ENCODE assay signal across 16 cellular contexts in genomic region chr18:73768043-73768442, GRCh38.
A peak's percentile ranks its signal among the peaks of the same experiment; 100 is the strongest.
DNase-seq lines count a peak whose midpoint lies in the region; ATAC-seq, FAIRE-seq and TF ChIP-seq lines count a peak whose summit lies in the region.
"Had no signal": no experiment of that assay in that cellular context is flagged by ENCODE, and none has a peak within 500 bp of the region (broad histone marks: within the 10 kb centered on the region; RNA-seq: fewer than 3 reads in every experiment).

No MANE protein-coding gene starts in this region.

- no peak for TF ChIP-seq CTCF in IMR-90 (conservative IDR thresholded peaks at IDR 0.05; ENCODE audit: low read depth, low read length)
- no peak for TF ChIP-seq CTCF in H1 (IDR thresholded peaks at IDR 0.05; ENCODE audit: control extremely low read depth in 1 of 3, insufficient read depth in 1 of 3, low read depth in 1 of 3, low read length in 3 of 3)
- no peak for TF ChIP-seq CTCF in MM.1S (IDR thresholded peaks at IDR 0.05; ENCODE audit: low read length)

- H4K8ac ChIP-seq in IMR-90 (ENCODE audit: low read depth in 2 of 2, low read length in 2 of 2) (no peak overlapping the region), H1 (ENCODE audit: extremely low read depth, insufficient read depth, low read length) (no peak overlapping the region)

- no peak overlapping the region for H2BK12ac ChIP-seq in H1 (ENCODE audit: low read depth, low read length)

- no peak overlapping the region for H3K23ac ChIP-seq in IMR-90 (ENCODE audit: low read depth, low read length)
- no peak overlapping the region for H3K23ac ChIP-seq in H1 (ENCODE audit: insufficient read length)

- TF ChIP-seq EP300 in H1 (IDR thresholded peaks at IDR 0.05; ENCODE audit: borderline replicate concordance in 1 of 2, low read depth in 2 of 2, low read length in 2 of 2): no peak

- no peak overlapping the region for H3K4me3 ChIP-seq in IMR-90 (ENCODE audit: insufficient read depth, low read depth, low read length)
- no peak overlapping the region for H3K4me3 ChIP-seq in H1 (ENCODE audit: extremely low read depth in 1 of 4, insufficient read depth in 2 of 4, low read depth in 3 of 4, low read length in 4 of 4)
- H3K4me3 ChIP-seq in MM.1S (ENCODE audit: low read length): no peak overlapping the region
- H3K4me3 ChIP-seq: SJCRH30 had no signal

- H3K9me1 ChIP-seq in IMR-90 (ENCODE audit: insufficient read depth, low read length): no peaks in the 10 kb centered on the region

- H4K5ac ChIP-seq in IMR-90 (ENCODE audit: low read depth, low read length) (no peak overlapping the region), H1 (ENCODE audit: insufficient read length, low read depth, low read length) (no peak overlapping the region)

- no peak overlapping the region; the same call in 1 of the 2 replicates for H2BK120ac ChIP-seq in IMR-90 (ENCODE audit: low read depth, low read length)
- no peak overlapping the region for H2BK120ac ChIP-seq in H1 (replicated peaks; ENCODE audit: low read depth, low read length)

- no peaks in the 10 kb centered on the region for H3K9me2 ChIP-seq in MM.1S (replicated peaks; ENCODE audit: insufficient read depth, low read length)

- intact Hi-C loops in IMR-90 (cut with micrococcal nuclease): no loop called here

- dilution Hi-C loops in IMR-90 (cut with HindIII; ENCODE audit: low sequenced_read_pairs, unreplicated experiment): no loop called here

- CTCF ChIA-PET in IMR-90 (lab: Yijun Ruan, JAX): no interaction called here
- CTCF ChIA-PET in H1 (lab: Charles Lee; ENCODE audit: partially characterized antibody): interaction anchor here (0.9 kb wide), 1 partner anchor 11 kb away, joined by 3 read pairs; no protein-coding TSS in a partner anchor

- H3K27me3 ChIP-seq in IMR-90 (ENCODE audit: control insufficient read depth, insufficient read depth, low read length): no peaks in the 10 kb centered on the region
- no peaks in the 10 kb centered on the region for H3K27me3 ChIP-seq in H1 (replicated peaks in 1 of 4; ENCODE audit: control insufficient read depth in 3 of 4, extremely low read depth in 1 of 4, insufficient read depth in 3 of 4, low read length in 3 of 4)
- H3K27me3 ChIP-seq in MM.1S (replicated peaks; ENCODE audit: insufficient read depth, low read length): no peaks in the 10 kb centered on the region
- H3K27me3 ChIP-seq: SJCRH30 had no signal

- no peak overlapping the region for H2AK9ac ChIP-seq in IMR-90 (replicated peaks; ENCODE audit: low read depth, low read length, poor library complexity)

- no peaks in the 10 kb centered on the region for H3K79me1 ChIP-seq in IMR-90 (ENCODE audit: low read depth in 1 of 2, low read length in 2 of 2)
- H3K79me1 ChIP-seq in H1 (ENCODE audit: low read depth, low read length): no peaks in the 10 kb centered on the region

- H3K56ac ChIP-seq in IMR-90 (ENCODE audit: extremely low read depth, insufficient read depth, low read length) (no peak overlapping the region), H1 (replicated peaks; ENCODE audit: insufficient read length, low read depth, low read length) (no peak overlapping the region)

- H3K79me2 ChIP-seq in H1 (ENCODE audit: control insufficient read depth in 1 of 2, insufficient read depth in 2 of 2, low read length in 2 of 2) (no peaks in the 10 kb centered on the region), MM.1S (ENCODE audit: low read length) (no peaks in the 10 kb centered on the region)

- no peak for TF ChIP-seq POLR2A in IMR-90 (IDR thresholded peaks at IDR 0.05; ENCODE audit: low read depth, low read length)
- TF ChIP-seq POLR2A in H1 (IDR thresholded peaks at IDR 0.05; ENCODE audit: control extremely low read depth in 1 of 2, low read depth in 2 of 2, low read length in 2 of 2): no peak

- H3F3A ChIP-seq in MM.1S (ENCODE audit: insufficient read depth, low read length): no peaks in the 10 kb centered on the region

- POLR2A ChIA-PET in IMR-90 (lab: Charles Lee; ENCODE audit: unreplicated experiment): no interaction called here
- POLR2A ChIA-PET in H1 (lab: Charles Lee; ENCODE audit: partially characterized antibody): no interaction called here

- no peak for FAIRE-seq in H1 (lab: Jason Lieb, UNC)
- FAIRE-seq: RCC 7860 had no signal

- H2BK20ac ChIP-seq in IMR-90 (ENCODE audit: low read depth, low read length) (no peak overlapping the region), H1 (ENCODE audit: low read length) (no peak overlapping the region)

- BruUV-seq in IMR-90 (replicated peaks; lab: Mats Ljungman, UMichigan): no TSS peak

- in situ Hi-C loops in IMR-90 (cut with MboI; ENCODE audit: low sequenced_read_pairs): no loop called here

- no peak overlapping the region for H3K14ac ChIP-seq in IMR-90 (replicated peaks; ENCODE audit: low read depth, low read length)
- H3K14ac ChIP-seq in H1 (ENCODE audit: insufficient read length): no peak overlapping the region

- H4K20me1 ChIP-seq in IMR-90 (ENCODE audit: insufficient read depth, low read length) (no peaks in the 10 kb centered on the region), H1 (replicated peaks in 1 of 2; ENCODE audit: control insufficient read depth in 1 of 2, insufficient read depth in 2 of 2, low read length in 2 of 2) (no peaks in the 10 kb centered on the region), MM.1S (ENCODE audit: insufficient read depth, low read length) (no peaks in the 10 kb centered on the region)

- H2AK5ac ChIP-seq in IMR-90 (ENCODE audit: low read depth, low read length): no peak overlapping the region
- H2AK5ac ChIP-seq in H1 (ENCODE audit: low read depth, low read length): no peak overlapping the region

- H4K91ac ChIP-seq in IMR-90 (ENCODE audit: insufficient read depth, low read depth, low read length) (0 out of 2 replicates have a peak overlapping the region, but pooled peaks have one; percentile 25), H1 (replicated peaks; ENCODE audit: insufficient read length, low read length) (no peak overlapping the region)

- H3K4ac ChIP-seq in IMR-90 (ENCODE audit: low read depth, low read length): no peak overlapping the region
- no peak overlapping the region for H3K4ac ChIP-seq in H1 (replicated peaks; ENCODE audit: insufficient read length, low read depth, low read length)

- no peaks in the 10 kb centered on the region for H3K36me3 ChIP-seq in IMR-90 (ENCODE audit: control insufficient read depth, insufficient read depth, low read length)
- no peaks in the 10 kb centered on the region for H3K36me3 ChIP-seq in H1 (ENCODE audit: control insufficient read depth in 2 of 4, insufficient read depth in 4 of 4, low read length in 3 of 4)
- H3K36me3 ChIP-seq in MM.1S (replicated peaks; ENCODE audit: insufficient read depth, low read length): no peaks in the 10 kb centered on the region
- H3K36me3 ChIP-seq: SJCRH30 had no signal

- H3K9ac ChIP-seq in IMR-90 (ENCODE audit: low read depth, low read length) (no peak overlapping the region), H1 (replicated peaks in 1 of 4; ENCODE audit: extremely low read depth in 1 of 4, low read depth in 3 of 4, low read length in 3 of 4) (no peak overlapping the region), MM.1S (ENCODE audit: low read length) (no peak overlapping the region)

- H3K27ac ChIP-seq in IMR-90 (ENCODE audit: insufficient read depth, low read length): no peak overlapping the region
- H3K27ac ChIP-seq in H1 (ENCODE audit: low read depth, low read length): no peak overlapping the region
- no peak overlapping the region for H3K27ac ChIP-seq in MM.1S (ENCODE audit: low read length)
- H3K27ac ChIP-seq: SJCRH30, VCaP had no signal

- WGBS in IMR-90 (ENCODE audit: extremely low coverage in 2 of 2, insufficient read length in 1 of 2), 2 experiments: 54% methylated on average over 2 of the region's 6 CpGs; no CpG with 5 or more reads in 1 of the 2 experiments
- 94% methylated on average over 6 of the region's 6 CpGs; no CpG with 5 or more reads in 1 of the 2 experiments for WGBS in H1 (ENCODE audit: extremely low coverage in 1 of 2, insufficient coverage in 1 of 2, insufficient read length in 1 of 2, insufficient replicate concordance in 2 of 2, low coverage in 1 of 2, low lambda C conversion rate in 2 of 2, missing lambda C conversion rate in 1 of 2), 2 experiments

- ATAC-seq in IMR-90 (ENCODE audit: low read depth) (no peak), GM18502 (IDR thresholded peaks at IDR 0.05; ENCODE audit: poor library complexity, unreplicated experiment) (no peak)

- no peaks in the 10 kb centered on the region for H3K23me2 ChIP-seq in H1 (ENCODE audit: low read depth, low read length)

- H2BK15ac ChIP-seq in IMR-90 (ENCODE audit: low read depth, low read length): no peak overlapping the region; the same call in 2 of the 3 replicates
- no peak overlapping the region for H2BK15ac ChIP-seq in H1 (ENCODE audit: low read length)

- no peaks in the 10 kb centered on the region for H3K9me3 ChIP-seq in IMR-90 (ENCODE audit: control insufficient read depth, insufficient read depth, low read length)
- H3K9me3 ChIP-seq in H1 (ENCODE audit: insufficient read depth in 2 of 2, low read depth in 1 of 2, low read length in 1 of 2): no peaks in the 10 kb centered on the region
- H3K9me3 ChIP-seq in MM.1S (replicated peaks; ENCODE audit: insufficient read depth, low read length): no peaks in the 10 kb centered on the region
- H3K9me3 ChIP-seq: Caco-2, SJCRH30 had no signal

- TF ChIP-seq RAD21 in IMR-90 (IDR thresholded peaks at IDR 0.05; ENCODE audit: low read length) (no peak), H1 (IDR thresholded peaks at IDR 0.05 in 1 of 2, conservative IDR thresholded peaks at IDR 0.05 in 1 of 2; ENCODE audit: low read depth in 2 of 2, low read length in 2 of 2) (no peak)

- H2AFZ ChIP-seq in IMR-90 (replicated peaks; ENCODE audit: low read length, poor library complexity) (peak overlapping the region; percentile 16), H1 (ENCODE audit: low read length) (0 out of 2 replicates have a peak overlapping the region, but pooled peaks have one; percentile 13), MM.1S (ENCODE audit: low read length) (no peak overlapping the region)

- DNase-seq in NCI-H510A treated with DMSO at 0.1 percent for 48 hours (lab: John Stamatoyannopoulos, UW) (peak; percentile 45), NCI-H510A (lab: John Stamatoyannopoulos, UW) (no peak), IMR-90 (no peak), NCI-H774 (lab: John Stamatoyannopoulos, UW) (peak; percentile 37), H1 (ENCODE audit: low read depth in 1 of 2, low spot score in 2 of 2) (no peak), NCI-H2196 treated with DMSO at 0.1 percent for 48 hours (lab: John Stamatoyannopoulos, UW; ENCODE audit: unreplicated experiment) (no peak), MM.1S (no peak)
- DNase-seq: Caco-2, H9, MV-4-11, NCI-H1694 treated with DMSO at 0.1 percent for 48 hours, NCI-H526 treated with DMSO at 0.1 percent for 48 hours, SJCRH30 had no signal

- no peak overlapping the region for H3K4me2 ChIP-seq in IMR-90 (ENCODE audit: low read depth, low read length)
- no peak overlapping the region for H3K4me2 ChIP-seq in H1 (ENCODE audit: insufficient read depth in 1 of 2, low read depth in 2 of 2, low read length in 2 of 2)
- H3K4me2 ChIP-seq in MM.1S (ENCODE audit: low read depth, low read length): no peak overlapping the region

- H3K4me1 ChIP-seq in IMR-90 (ENCODE audit: control insufficient read depth, insufficient read depth, low read length): no peaks in the 10 kb centered on the region; the same call in 1 of the 2 replicates
- no peaks in the 10 kb centered on the region; a peak in 1 of 7 replicates for H3K4me1 ChIP-seq in H1 (replicated peaks in 1 of 4; ENCODE audit: control insufficient read depth in 3 of 4, insufficient read depth in 4 of 4, low read length in 3 of 4)
- no peaks in the 10 kb centered on the region for H3K4me1 ChIP-seq in MM.1S (ENCODE audit: low read length)
- H3K4me1 ChIP-seq: Caco-2, SJCRH30 had no signal

- peak overlapping the region; percentile 7; the same call in 1 of the 2 replicates for H3K18ac ChIP-seq in IMR-90 (ENCODE audit: low read depth, low read length)
- H3K18ac ChIP-seq in H1 (ENCODE audit: extremely low read depth, low read length): no peak overlapping the region

- no peak overlapping the region for H2BK5ac ChIP-seq in IMR-90 (ENCODE audit: low read depth, low read length, poor library complexity, severe bottlenecking)
- no peak overlapping the region for H2BK5ac ChIP-seq in H1 (ENCODE audit: low read depth, low read length)

Comparison
In these comparisons a context has a peak if more than half of its experiments do, and no peak if none do; other contexts are left out.
1. DNase-seq: peak in NCI-H510A treated with DMSO at 0.1 percent for 48 hours (single experiment) and NCI-H774 (single experiment); none in NCI-H510A (single experiment), IMR-90 (single experiment), H1 (0 of 2), NCI-H2196 treated with DMSO at 0.1 percent for 48 hours (single experiment) and MM.1S (single experiment).